ENCODE assay signal across 8 cellular contexts in the genomic region with DNA sequence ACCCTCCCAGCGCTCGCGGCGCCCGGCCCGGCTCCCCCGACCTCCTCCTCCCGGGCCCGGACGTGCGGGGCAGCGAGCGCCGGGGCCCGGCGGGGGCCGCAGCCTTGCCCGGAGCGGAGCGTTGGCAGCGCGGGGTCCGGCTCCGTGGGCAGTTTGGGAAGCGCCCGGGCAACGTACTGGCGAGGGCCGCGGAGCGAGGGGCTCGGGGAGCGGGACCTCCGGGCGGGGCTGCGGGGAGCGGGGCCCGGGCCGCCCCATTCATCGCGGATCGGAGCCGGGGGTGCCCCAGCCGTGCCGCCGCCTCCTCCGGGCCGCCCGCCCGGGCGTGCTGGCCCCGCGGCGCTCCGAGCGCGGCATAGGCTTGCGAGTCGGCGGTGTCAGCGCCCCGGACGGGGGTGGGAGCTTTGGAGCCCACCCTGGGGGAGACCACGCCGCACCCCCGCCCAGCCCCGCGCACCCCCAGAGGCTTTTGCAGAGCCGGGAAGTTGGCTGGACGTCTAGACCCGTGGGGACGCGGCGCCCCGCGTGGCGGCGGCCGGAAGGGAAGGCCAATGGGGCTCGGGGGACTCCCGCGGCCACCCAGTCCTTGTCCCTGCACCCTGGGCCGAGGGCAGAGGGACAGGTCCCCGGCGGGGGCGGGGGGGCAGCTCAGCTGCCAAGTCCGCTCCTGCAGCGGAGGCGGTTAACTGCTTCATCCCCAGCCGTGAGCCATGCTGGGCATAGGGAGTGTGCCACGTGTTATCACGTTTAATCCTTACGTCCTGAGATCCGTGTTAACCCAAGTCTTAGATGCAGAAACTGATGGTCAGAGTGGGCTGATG. TPM values are rescaled to one million over a fixed set of nuclear protein-coding genes. Genes with fewer than 3 reads are reported as not detected.
DNase-seq lines count a peak whose midpoint lies in the region; ATAC-seq lines count a peak whose summit lies in the region.

No MANE protein-coding gene starts in this region.

- intact Hi-C loops in posterior cingulate gyrus (cut with DNase I): no loop called here

- H3K27me3 ChIP-seq in SJSA1 (replicated peaks): no peaks in the 10 kb centered on the region

- DNase-seq in Daoy (ENCODE audit: low read depth): peak; percentile 58
- DNase-seq in SJSA1 (ENCODE audit: low read depth in 1 of 2, low spot score in 2 of 2): peak; percentile 75 to 78
- peak; percentile 35 for DNase-seq in glomerular visceral epithelial cell (ENCODE audit: extremely low spot score)
- DNase-seq in posterior cingulate gyrus: peak in 6 of 10 donors; percentile 37 to 93 (median 66)
- no peak for DNase-seq in NCI-H187 (lab: John Stamatoyannopoulos, UW)
- DNase-seq in stimulated activated CD4-positive, alpha-beta T cell treated with anti-CD3 and anti-CD28 coated beads, Interleukin-2, amount 100 ng/mL, for 48 hours: no peak

- ATAC-seq in HG02759 (IDR thresholded peaks at IDR 0.05; ENCODE audit: unreplicated experiment): no peak
- no peak for ATAC-seq in GM18498 (IDR thresholded peaks at IDR 0.05; ENCODE audit: unreplicated experiment)

- peaks cover 40% of the 10 kb centered on the region for H3K36me3 ChIP-seq in SJSA1

- H3K4me3 ChIP-seq in SJSA1: peak overlapping the region; percentile 91

- H3K4me1 ChIP-seq in SJSA1 (replicated peaks): peaks cover 44% of the 10 kb centered on the region

- H3K27ac ChIP-seq in SJSA1: peak overlapping the region; percentile 45

- H3K9me3 ChIP-seq in SJSA1 (replicated peaks): no peaks in the 10 kb centered on the region

RNA-seq across cellular contexts. Expression of a gene that starts 0.9 kb away (rescaled TPM):
- 0.23 and 0.27 TPM in 2 replicates for total RNA-seq in Daoy (2014; rRNA removed; shearing (Covaris generic))
- total RNA-seq in SJSA1 (2014; rRNA removed; shearing (Covaris generic)): 2.0 and 3.6 TPM in 2 replicates

Comparison
In these comparisons a context has a peak if more than half of its experiments do, and no peak if none do; other contexts are left out.
1. DNase-seq: peak in Daoy (single experiment), SJSA1 (2 of 2), glomerular visceral epithelial cell (single experiment) and posterior cingulate gyrus (6 of 10); none in NCI-H187 (0 of 2) and stimulated activated CD4-positive, alpha-beta T cell treated with anti-CD3 and anti-CD28 coated beads, Interleukin-2, amount 100 ng/mL, for 48 hours (0 of 2).